9 cellular contexts compared by ENCODE assay signal in the genomic region with DNA sequence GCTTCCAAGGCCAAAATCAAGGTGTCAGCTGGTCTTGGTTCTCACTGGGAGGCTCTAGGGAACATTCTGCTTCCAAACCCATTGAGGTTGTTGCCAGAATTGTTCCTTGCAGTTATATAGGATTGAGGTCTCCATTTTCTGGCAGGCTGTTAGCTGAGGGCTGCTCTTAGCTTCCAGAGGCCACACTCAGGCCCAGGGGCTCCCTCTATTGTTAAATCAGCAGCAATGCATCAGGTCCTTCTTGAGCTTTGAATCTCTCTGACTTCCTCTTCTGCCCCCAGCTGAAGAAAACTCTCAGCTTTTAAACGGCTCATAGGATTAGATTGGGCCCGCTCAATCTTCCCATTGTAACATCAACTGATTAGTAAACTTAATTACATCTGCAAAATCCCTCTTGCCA. TPM values are rescaled to one million over a fixed set of nuclear protein-coding genes. Genes with fewer than 3 reads are reported as not detected.
A peak's percentile ranks its signal among the peaks of the same experiment; 100 is the strongest.
DNase-seq lines count a peak whose midpoint lies in the region; ATAC-seq lines count a peak whose summit lies in the region.
"Had no signal": no experiment of that assay in that cellular context is flagged by ENCODE, and none has a peak within 500 bp of the region (broad histone marks: within the 10 kb centered on the region; RNA-seq: fewer than 3 reads in every experiment).

No MANE protein-coding gene starts in this region.

- no peak overlapping the region for H3K27ac Mint-ChIP-seq in activated CD8-positive, alpha-beta memory T cell treated with anti-CD3 and anti-CD28 coated beads, Interleukin-2, amount 10 ng/mL, durations not matched to agents 7 days and 5 days
- H3K27ac Mint-ChIP-seq in T-helper 2 cell treated with Interferon-gamma antibody and Interleukin-4, amounts not matched to agents 5 μg/mL and 100 μg/mL, for 36 hours = no peak overlapping the region

- H3K4me1 Mint-ChIP-seq in activated CD8-positive, alpha-beta memory T cell treated with anti-CD3 and anti-CD28 coated beads, Interleukin-2, amount 10 ng/mL, durations not matched to agents 7 days and 5 days = peaks cover 9% of the 10 kb centered on the region
- peaks cover 8% of the 10 kb centered on the region for H3K4me1 Mint-ChIP-seq in T-helper 2 cell treated with Interferon-gamma antibody and Interleukin-4, amounts not matched to agents 5 μg/mL and 100 μg/mL, for 36 hours (ENCODE audit: low read depth)

- peaks cover 9% of the 10 kb centered on the region for H3K27me3 Mint-ChIP-seq in activated CD8-positive, alpha-beta memory T cell treated with anti-CD3 and anti-CD28 coated beads, Interleukin-2, amount 10 ng/mL, durations not matched to agents 7 days and 5 days
- H3K27me3 Mint-ChIP-seq in T-helper 2 cell treated with Interferon-gamma antibody and Interleukin-4, amounts not matched to agents 5 μg/mL and 100 μg/mL, for 36 hours (ENCODE audit: low read depth) = peaks cover 14% of the 10 kb centered on the region

- H3K36me3 Mint-ChIP-seq in activated CD8-positive, alpha-beta memory T cell treated with anti-CD3 and anti-CD28 coated beads, Interleukin-2, amount 10 ng/mL, durations not matched to agents 7 days and 5 days = no peaks in the 10 kb centered on the region
- H3K36me3 Mint-ChIP-seq in T-helper 2 cell treated with Interferon-gamma antibody and Interleukin-4, amounts not matched to agents 5 μg/mL and 100 μg/mL, for 36 hours (ENCODE audit: low read depth) = no peaks in the 10 kb centered on the region

- CTCF ChIA-PET in activated CD8-positive, alpha-beta memory T cell treated with anti-CD3 and anti-CD28 coated beads, Interleukin-2, amount 10 ng/mL, durations not matched to agents 7 days and 5 days (lab: Charles Lee) = interaction anchor here (0.6 to 11.9 kb wide), 38 partner anchors 8 to 443 kb away, joined by 3 to 215 read pairs (median 5); no protein-coding TSS in a partner anchor

- DNase-seq in 8988T (peak; percentile 69), ELR (ENCODE audit: low read depth) (peak; percentile 79), NCI-H460 (ENCODE audit: extremely low read depth, low read depth) (peak; percentile 46), foreskin melanocyte (peak; percentile 36)
- DNase-seq in activated CD8-positive, alpha-beta memory T cell treated with anti-CD3 and anti-CD28 coated beads, Interleukin-2, amount 10 ng/mL, durations not matched to agents 7 days and 5 days = peak; percentile 53
- peak; percentile 25 to 28 for DNase-seq in stimulated activated CD4-positive, alpha-beta T cell treated with anti-CD3 and anti-CD28 coated beads, Interleukin-2, amount 100 ng/mL, for 24 hours
- no peak for DNase-seq in T-helper 2 cell treated with Interferon-gamma antibody and Interleukin-4, amounts not matched to agents 5 μg/mL and 100 μg/mL, for 36 hours (ENCODE audit: low spot score)

- ATAC-seq in HG02885 (IDR thresholded peaks at IDR 0.05; ENCODE audit: poor library complexity, unreplicated experiment) = peak; percentile 69
- ATAC-seq in activated CD8-positive, alpha-beta memory T cell treated with anti-CD3 and anti-CD28 coated beads, Interleukin-2, amount 10 ng/mL, durations not matched to agents 7 days and 5 days = peak; percentile 86

- H3K4me3 Mint-ChIP-seq in activated CD8-positive, alpha-beta memory T cell treated with anti-CD3 and anti-CD28 coated beads, Interleukin-2, amount 10 ng/mL, durations not matched to agents 7 days and 5 days = no peak overlapping the region
- H3K4me3 Mint-ChIP-seq in T-helper 2 cell treated with Interferon-gamma antibody and Interleukin-4, amounts not matched to agents 5 μg/mL and 100 μg/mL, for 36 hours = no peak overlapping the region

- H3K9me3 Mint-ChIP-seq in activated CD8-positive, alpha-beta memory T cell treated with anti-CD3 and anti-CD28 coated beads, Interleukin-2, amount 10 ng/mL, durations not matched to agents 7 days and 5 days (ENCODE audit: low read depth) = no peaks in the 10 kb centered on the region
- H3K9me3 Mint-ChIP-seq in T-helper 2 cell treated with Interferon-gamma antibody and Interleukin-4, amounts not matched to agents 5 μg/mL and 100 μg/mL, for 36 hours = no peaks in the 10 kb centered on the region

RNA-seq across cellular contexts. Expression of a gene that starts 39.3 kb away (rescaled TPM):
- total RNA-seq in NCI-H460 (2014; rRNA removed; shearing (Covaris generic)) = not detected in 2 replicates
- not detected in 2 replicates for polyA plus RNA-seq in NCI-H460 (2014; cell fraction: nucleus; rRNA removed)
- total RNA-seq in activated CD8-positive, alpha-beta memory T cell treated with anti-CD3 and anti-CD28 coated beads, Interleukin-2, amount 10 ng/mL, durations not matched to agents 7 days and 5 days = not detected
- total RNA-seq: glomerular endothelial cell had no signal

RNA-seq across cellular contexts. Expression of a gene that starts 41.0 kb away (rescaled TPM):
- total RNA-seq in NCI-H460 (2014; rRNA removed; shearing (Covaris generic)) = 1,170 and 1,176 TPM in 2 replicates
- polyA plus RNA-seq in NCI-H460 (2014; cell fraction: nucleus; rRNA removed) = 1,029 and 1,131 TPM in 2 replicates
- total RNA-seq in activated CD8-positive, alpha-beta memory T cell treated with anti-CD3 and anti-CD28 coated beads, Interleukin-2, amount 10 ng/mL, durations not matched to agents 7 days and 5 days = 1,000 to 10,000 TPM; 1,728 to 2,522 TPM
